34 cellular contexts compared by ENCODE assay signal in the genomic region with DNA sequence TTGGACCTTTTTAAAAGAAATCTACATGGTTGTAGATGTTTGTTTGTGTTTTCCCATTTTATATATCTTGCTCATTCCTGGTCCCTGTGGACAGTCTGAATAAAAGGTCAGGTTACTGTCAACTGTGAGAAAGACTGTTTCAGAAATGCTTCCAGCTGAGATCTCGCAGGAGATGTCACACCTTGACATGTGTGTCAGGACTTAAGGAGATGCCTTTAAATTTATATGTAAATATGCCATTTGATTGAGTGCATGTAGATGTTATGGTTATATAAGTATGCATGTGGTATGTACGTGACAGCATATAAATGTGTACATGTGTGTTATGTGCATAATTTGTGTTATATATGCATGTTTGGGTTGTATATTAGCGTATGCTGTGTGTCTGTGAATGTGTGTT.
"Had no signal": no experiment of that assay in that cellular context is flagged by ENCODE, and none has a peak within 500 bp of the region (broad histone marks: within the 10 kb centered on the region; RNA-seq: fewer than 3 reads in every experiment).

No MANE protein-coding gene starts in this region.

- H3K27ac ChIP-seq: KMS-11 had no signal

- H3K9ac ChIP-seq: KMS-11 had no signal

- H3K4me2 ChIP-seq: KMS-11 had no signal

- H3K27me3 ChIP-seq: MG63 had no signal

- DNase-seq: Karpas-422, Kasumi-1, MG63, MM.1S, MV-4-11, NCI-H1048, NCI-H1092, NCI-H1092 treated with DMSO at 0.1 percent for 48 hours, NCI-H1105, NCI-H1105 treated with DMSO at 0.1 percent for 48 hours, NCI-H1417, NCI-H1417 treated with DMSO at 0.1 percent for 48 hours, NCI-H1436, NCI-H1436 treated with DMSO at 0.1 percent for 48 hours, NCI-H146, NCI-H1694, NCI-H1694 treated with DMSO at 0.1 percent for 48 hours, NCI-H187, NCI-H187 treated with DMSO at 0.1 percent for 48 hours, NCI-H1930, NCI-H2029, NCI-H2029 treated with DMSO at 0.1 percent for 48 hours, NCI-H2081, NCI-H2081 treated with DMSO at 0.1 percent for 48 hours, NCI-H2107, NCI-H2171, NCI-H2171 treated with DMSO at 0.1 percent for 48 hours, NCI-H2227 treated with DMSO at 0.1 percent for 48 hours, NCI-H226, NCI-H345, NCI-H446, NCI-H446 treated with DMSO at 0.1 percent for 48 hours, NCI-H510A had no signal

- H3K9me3 ChIP-seq: MG63 had no signal

- H3K4me3 ChIP-seq: MG63 had no signal

- H3K36me3 ChIP-seq: MG63 had no signal
